33 cellular contexts compared by ENCODE assay signal in the genomic region with DNA sequence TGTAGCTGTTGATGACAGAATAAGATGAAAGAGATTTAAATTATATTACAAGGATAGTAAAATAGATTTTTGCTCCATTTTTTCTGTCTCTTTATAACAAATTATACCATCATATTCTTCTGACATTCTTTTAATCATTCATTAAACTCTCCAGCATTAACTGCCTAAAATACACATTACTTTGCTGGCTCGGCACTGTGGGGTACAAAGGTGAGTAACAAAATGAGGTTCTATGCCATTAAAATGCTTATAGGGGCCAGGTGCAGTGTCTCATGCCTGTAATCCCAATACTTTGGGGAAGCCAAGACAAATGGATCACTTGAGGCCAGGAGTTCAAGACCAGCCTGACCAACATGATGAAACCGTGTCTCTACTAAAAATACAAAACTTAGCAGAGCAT.
"Had no signal": no experiment of that assay in that cellular context is flagged by ENCODE, and none has a peak within 500 bp of the region (broad histone marks: within the 10 kb centered on the region; RNA-seq: fewer than 3 reads in every experiment).

No MANE protein-coding gene starts in this region.

- DNase-seq: Karpas-422, Kasumi-1, MG63, MM.1S, MV-4-11, NCI-H1048, NCI-H1092, NCI-H1092 treated with DMSO at 0.1 percent for 48 hours, NCI-H1105, NCI-H1105 treated with DMSO at 0.1 percent for 48 hours, NCI-H1417, NCI-H1417 treated with DMSO at 0.1 percent for 48 hours, NCI-H1436, NCI-H1436 treated with DMSO at 0.1 percent for 48 hours, NCI-H146, NCI-H1694, NCI-H187, NCI-H187 treated with DMSO at 0.1 percent for 48 hours, NCI-H1930, NCI-H2029, NCI-H2029 treated with DMSO at 0.1 percent for 48 hours, NCI-H2081, NCI-H2081 treated with DMSO at 0.1 percent for 48 hours, NCI-H2107, NCI-H2171, NCI-H2227 treated with DMSO at 0.1 percent for 48 hours, NCI-H226, NCI-H345, NCI-H446, NCI-H446 treated with DMSO at 0.1 percent for 48 hours, NCI-H510A, NCI-H510A treated with DMSO at 0.1 percent for 48 hours had no signal

- H3K9me3 ChIP-seq: MG63 had no signal

- H3K4me3 ChIP-seq: MG63 had no signal

- H3K27me3 ChIP-seq: MG63 had no signal

- H3K9ac ChIP-seq: KMS-11 had no signal

- H3K4me2 ChIP-seq: KMS-11 had no signal

- H3K27ac ChIP-seq: KMS-11 had no signal

- H3K36me3 ChIP-seq: MG63 had no signal
